Comparison of ENCODE assay signal across 1 cellular context in genomic region chr12:54329756-54330155, GRCh38.
TF ChIP-seq lines count a peak whose summit lies in the region.

No MANE protein-coding gene starts in this region.

TF ChIP-seq in HepG2, 621 proteins besides CTCF, POLR2A, EP300 and RAD21:
- TF ChIP-seq ARNT2 (CRISPR knock-in tag; IDR thresholded peaks at IDR 0.05; ENCODE audit: low read depth) (no peak), TP53 (CRISPR knock-in tag; conservative IDR thresholded peaks at IDR 0.05) (no peak), YEATS4 (CRISPR knock-in tag; IDR thresholded peaks at IDR 0.05; ENCODE audit: borderline replicate concordance) (no peak), PCBP1 (IDR thresholded peaks at IDR 0.05; ENCODE audit: borderline replicate concordance, low read depth, low read length) (no peak), XBP1 (CRISPR knock-in tag; IDR thresholded peaks at IDR 0.05) (no peak)
